In the genomic region with DNA sequence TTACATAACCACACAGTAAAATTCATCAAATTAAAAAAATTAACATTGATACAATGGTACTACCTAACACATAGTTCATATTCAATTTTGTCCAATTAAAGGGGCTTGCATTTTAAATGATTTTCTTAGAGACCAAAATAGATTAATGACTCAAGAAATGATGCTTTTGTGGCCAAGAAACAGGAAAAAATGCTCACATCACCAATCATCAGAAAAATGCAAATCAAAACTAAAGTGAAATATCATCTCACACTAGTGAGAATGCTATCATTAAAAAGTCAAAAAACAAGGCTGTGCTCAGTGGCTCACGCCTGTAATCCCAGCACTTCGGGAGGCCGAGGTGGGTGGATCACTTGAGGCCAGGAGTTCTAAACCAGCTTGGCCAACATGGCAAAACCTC, we compare ENCODE assay signal across 1 cellular context.
A peak's percentile ranks its signal among the peaks of the same experiment; 100 is the strongest.
TF ChIP-seq lines count a peak whose summit lies in the region.

No MANE protein-coding gene starts in this region.

TF ChIP-seq in GM12878, 131 proteins besides CTCF, POLR2A, EP300 and RAD21 (continued from another document):
- TF ChIP-seq, protein P1, sequence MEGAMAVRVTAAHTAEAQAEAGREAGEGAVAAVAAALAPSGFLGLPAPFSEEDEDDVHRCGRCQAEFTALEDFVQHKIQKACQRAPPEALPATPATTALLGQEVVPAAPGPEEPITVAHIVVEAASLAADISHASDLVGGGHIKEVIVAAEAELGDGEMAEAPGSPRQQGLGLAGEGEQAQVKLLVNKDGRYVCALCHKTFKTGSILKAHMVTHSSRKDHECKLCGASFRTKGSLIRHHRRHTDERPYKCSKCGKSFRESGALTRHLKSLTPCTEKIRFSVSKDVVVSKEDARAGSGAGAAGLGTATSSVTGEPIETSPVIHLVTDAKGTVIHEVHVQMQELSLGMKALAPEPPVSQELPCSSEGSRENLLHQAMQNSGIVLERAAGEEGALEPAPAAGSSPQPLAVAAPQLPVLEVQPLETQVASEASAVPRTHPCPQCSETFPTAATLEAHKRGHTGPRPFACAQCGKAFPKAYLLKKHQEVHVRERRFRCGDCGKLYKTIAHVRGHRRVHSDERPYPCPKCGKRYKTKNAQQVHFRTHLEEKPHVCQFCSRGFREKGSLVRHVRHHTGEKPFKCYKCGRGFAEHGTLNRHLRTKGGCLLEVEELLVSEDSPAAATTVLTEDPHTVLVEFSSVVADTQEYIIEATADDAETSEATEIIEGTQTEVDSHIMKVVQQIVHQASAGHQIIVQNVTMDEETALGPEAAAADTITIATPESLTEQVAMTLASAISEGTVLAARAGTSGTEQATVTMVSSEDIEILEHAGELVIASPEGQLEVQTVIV (IDR thresholded peaks at IDR 0.05; ENCODE audit: borderline replicate concordance, partially characterized antibody), result no peak
- TF ChIP-seq, protein P2, sequence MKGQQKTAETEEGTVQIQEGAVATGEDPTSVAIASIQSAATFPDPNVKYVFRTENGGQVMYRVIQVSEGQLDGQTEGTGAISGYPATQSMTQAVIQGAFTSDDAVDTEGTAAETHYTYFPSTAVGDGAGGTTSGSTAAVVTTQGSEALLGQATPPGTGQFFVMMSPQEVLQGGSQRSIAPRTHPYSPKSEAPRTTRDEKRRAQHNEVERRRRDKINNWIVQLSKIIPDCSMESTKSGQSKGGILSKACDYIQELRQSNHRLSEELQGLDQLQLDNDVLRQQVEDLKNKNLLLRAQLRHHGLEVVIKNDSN (IDR thresholded peaks at IDR 0.05; ENCODE audit: borderline replicate concordance, extremely low read length, insufficient read depth, low read depth, low read length), result no peak
- TF ChIP-seq CBX3 (IDR thresholded peaks at IDR 0.05; ENCODE audit: borderline replicate concordance, low read depth) (no peak), PAX5 (IDR thresholded peaks at IDR 0.05; ENCODE audit: borderline replicate concordance, low read depth, low read length) (no peak), ZNF384 (IDR thresholded peaks at IDR 0.05; ENCODE audit: borderline replicate concordance, low read depth, low read length) (no peak), TARDBP (IDR thresholded peaks at IDR 0.05; ENCODE audit: borderline replicate concordance) (no peak), MEF2B (IDR thresholded peaks at IDR 0.05; ENCODE audit: partially characterized antibody, poor library complexity, severe bottlenecking) (peak; percentile 46), ZNF24 (IDR thresholded peaks at IDR 0.05) (peak; percentile 31; the same call in 1 of the 2 replicates), KLF5 (IDR thresholded peaks at IDR 0.05; ENCODE audit: partially characterized antibody) (no peak), NBN (IDR thresholded peaks at IDR 0.05) (no peak), TCF12 (IDR thresholded peaks at IDR 0.05; ENCODE audit: low read depth, low read length) (no peak), SMARCA5 (IDR thresholded peaks at IDR 0.05) (no peak), KAT2A (conservative IDR thresholded peaks at IDR 0.05; ENCODE audit: control insufficient read depth, low read depth, low read length) (no peak), STAT1 (conservative IDR thresholded peaks at IDR 0.05) (no peak), BHLHE40 (IDR thresholded peaks at IDR 0.05; ENCODE audit: borderline replicate concordance in 1 of 2, low read depth in 2 of 2, low read length in 1 of 2) (peak in 1 of 2 experiments; percentile 4; a peak in 1 of 4 replicates), CHD1 (IDR thresholded peaks at IDR 0.05; ENCODE audit: low read depth, low read length) (no peak), SREBF2 (IDR thresholded peaks at IDR 0.05; ENCODE audit: low read length) (no peak), GABPA (IDR thresholded peaks at IDR 0.05; ENCODE audit: low read depth) (no peak), SIX5 (IDR thresholded peaks at IDR 0.05; ENCODE audit: low read depth, low read length, severe bottlenecking) (no peak), TCF3 (IDR thresholded peaks at IDR 0.05; ENCODE audit: borderline replicate concordance, insufficient read depth, low read depth, low read length) (no peak), YY1 (IDR thresholded peaks at IDR 0.05; ENCODE audit: low read depth, low read length) (no peak), BCL11A (IDR thresholded peaks at IDR 0.05; ENCODE audit: low read depth, low read length) (0 out of 2 replicates have a peak, but pooled peaks have one; percentile 7), ATF7 (IDR thresholded peaks at IDR 0.05; ENCODE audit: low read depth) (peak; percentile 53), MYC (IDR thresholded peaks at IDR 0.05; ENCODE audit: insufficient read depth, insufficient read length, insufficient replicate concordance, low read length, severe bottlenecking) (no peak), JUNB (IDR thresholded peaks at IDR 0.05) (no peak), RCOR1 (conservative IDR thresholded peaks at IDR 0.05; ENCODE audit: low read depth, low read length) (no peak), MTA2 (IDR thresholded peaks at IDR 0.05; ENCODE audit: low read depth) (peak; percentile 89), MXI1 (IDR thresholded peaks at IDR 0.05; ENCODE audit: low read depth, low read length) (no peak), ZNF274 (IDR thresholded peaks at IDR 0.05; ENCODE audit: insufficient read depth, insufficient read length) (no peak), NFYA (IDR thresholded peaks at IDR 0.05; ENCODE audit: borderline replicate concordance, low read depth, low read length) (no peak), ZZZ3 (IDR thresholded peaks at IDR 0.05; ENCODE audit: control insufficient read depth, insufficient read length, low read depth) (no peak)
- TF ChIP-seq, protein P3, sequence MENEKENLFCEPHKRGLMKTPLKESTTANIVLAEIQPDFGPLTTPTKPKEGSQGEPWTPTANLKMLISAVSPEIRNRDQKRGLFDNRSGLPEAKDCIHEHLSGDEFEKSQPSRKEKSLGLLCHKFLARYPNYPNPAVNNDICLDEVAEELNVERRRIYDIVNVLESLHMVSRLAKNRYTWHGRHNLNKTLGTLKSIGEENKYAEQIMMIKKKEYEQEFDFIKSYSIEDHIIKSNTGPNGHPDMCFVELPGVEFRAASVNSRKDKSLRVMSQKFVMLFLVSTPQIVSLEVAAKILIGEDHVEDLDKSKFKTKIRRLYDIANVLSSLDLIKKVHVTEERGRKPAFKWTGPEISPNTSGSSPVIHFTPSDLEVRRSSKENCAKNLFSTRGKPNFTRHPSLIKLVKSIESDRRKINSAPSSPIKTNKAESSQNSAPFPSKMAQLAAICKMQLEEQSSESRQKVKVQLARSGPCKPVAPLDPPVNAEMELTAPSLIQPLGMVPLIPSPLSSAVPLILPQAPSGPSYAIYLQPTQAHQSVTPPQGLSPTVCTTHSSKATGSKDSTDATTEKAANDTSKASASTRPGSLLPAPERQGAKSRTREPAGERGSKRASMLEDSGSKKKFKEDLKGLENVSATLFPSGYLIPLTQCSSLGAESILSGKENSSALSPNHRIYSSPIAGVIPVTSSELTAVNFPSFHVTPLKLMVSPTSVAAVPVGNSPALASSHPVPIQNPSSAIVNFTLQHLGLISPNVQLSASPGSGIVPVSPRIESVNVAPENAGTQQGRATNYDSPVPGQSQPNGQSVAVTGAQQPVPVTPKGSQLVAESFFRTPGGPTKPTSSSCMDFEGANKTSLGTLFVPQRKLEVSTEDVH (IDR thresholded peaks at IDR 0.05; ENCODE audit: low read depth, partially characterized antibody), result no peak
- TF ChIP-seq, protein P4, sequence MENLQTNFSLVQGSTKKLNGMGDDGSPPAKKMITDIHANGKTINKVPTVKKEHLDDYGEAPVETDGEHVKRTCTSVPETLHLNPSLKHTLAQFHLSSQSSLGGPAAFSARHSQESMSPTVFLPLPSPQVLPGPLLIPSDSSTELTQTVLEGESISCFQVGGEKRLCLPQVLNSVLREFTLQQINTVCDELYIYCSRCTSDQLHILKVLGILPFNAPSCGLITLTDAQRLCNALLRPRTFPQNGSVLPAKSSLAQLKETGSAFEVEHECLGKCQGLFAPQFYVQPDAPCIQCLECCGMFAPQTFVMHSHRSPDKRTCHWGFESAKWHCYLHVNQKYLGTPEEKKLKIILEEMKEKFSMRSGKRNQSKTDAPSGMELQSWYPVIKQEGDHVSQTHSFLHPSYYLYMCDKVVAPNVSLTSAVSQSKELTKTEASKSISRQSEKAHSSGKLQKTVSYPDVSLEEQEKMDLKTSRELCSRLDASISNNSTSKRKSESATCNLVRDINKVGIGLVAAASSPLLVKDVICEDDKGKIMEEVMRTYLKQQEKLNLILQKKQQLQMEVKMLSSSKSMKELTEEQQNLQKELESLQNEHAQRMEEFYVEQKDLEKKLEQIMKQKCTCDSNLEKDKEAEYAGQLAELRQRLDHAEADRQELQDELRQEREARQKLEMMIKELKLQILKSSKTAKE (IDR thresholded peaks at IDR 0.05; ENCODE audit: low read depth, poor library complexity, severe bottlenecking), result no peak
- TF ChIP-seq, protein P5, sequence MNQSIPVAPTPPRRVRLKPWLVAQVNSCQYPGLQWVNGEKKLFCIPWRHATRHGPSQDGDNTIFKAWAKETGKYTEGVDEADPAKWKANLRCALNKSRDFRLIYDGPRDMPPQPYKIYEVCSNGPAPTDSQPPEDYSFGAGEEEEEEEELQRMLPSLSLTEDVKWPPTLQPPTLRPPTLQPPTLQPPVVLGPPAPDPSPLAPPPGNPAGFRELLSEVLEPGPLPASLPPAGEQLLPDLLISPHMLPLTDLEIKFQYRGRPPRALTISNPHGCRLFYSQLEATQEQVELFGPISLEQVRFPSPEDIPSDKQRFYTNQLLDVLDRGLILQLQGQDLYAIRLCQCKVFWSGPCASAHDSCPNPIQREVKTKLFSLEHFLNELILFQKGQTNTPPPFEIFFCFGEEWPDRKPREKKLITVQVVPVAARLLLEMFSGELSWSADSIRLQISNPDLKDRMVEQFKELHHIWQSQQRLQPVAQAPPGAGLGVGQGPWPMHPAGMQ (IDR thresholded peaks at IDR 0.05; ENCODE audit: borderline replicate concordance), result no peak
- TF ChIP-seq, protein P6, sequence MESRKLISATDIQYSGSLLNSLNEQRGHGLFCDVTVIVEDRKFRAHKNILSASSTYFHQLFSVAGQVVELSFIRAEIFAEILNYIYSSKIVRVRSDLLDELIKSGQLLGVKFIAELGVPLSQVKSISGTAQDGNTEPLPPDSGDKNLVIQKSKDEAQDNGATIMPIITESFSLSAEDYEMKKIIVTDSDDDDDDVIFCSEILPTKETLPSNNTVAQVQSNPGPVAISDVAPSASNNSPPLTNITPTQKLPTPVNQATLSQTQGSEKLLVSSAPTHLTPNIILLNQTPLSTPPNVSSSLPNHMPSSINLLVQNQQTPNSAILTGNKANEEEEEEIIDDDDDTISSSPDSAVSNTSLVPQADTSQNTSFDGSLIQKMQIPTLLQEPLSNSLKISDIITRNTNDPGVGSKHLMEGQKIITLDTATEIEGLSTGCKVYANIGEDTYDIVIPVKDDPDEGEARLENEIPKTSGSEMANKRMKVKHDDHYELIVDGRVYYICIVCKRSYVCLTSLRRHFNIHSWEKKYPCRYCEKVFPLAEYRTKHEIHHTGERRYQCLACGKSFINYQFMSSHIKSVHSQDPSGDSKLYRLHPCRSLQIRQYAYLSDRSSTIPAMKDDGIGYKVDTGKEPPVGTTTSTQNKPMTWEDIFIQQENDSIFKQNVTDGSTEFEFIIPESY (IDR thresholded peaks at IDR 0.05), result no peak
- TF ChIP-seq, protein P7, sequence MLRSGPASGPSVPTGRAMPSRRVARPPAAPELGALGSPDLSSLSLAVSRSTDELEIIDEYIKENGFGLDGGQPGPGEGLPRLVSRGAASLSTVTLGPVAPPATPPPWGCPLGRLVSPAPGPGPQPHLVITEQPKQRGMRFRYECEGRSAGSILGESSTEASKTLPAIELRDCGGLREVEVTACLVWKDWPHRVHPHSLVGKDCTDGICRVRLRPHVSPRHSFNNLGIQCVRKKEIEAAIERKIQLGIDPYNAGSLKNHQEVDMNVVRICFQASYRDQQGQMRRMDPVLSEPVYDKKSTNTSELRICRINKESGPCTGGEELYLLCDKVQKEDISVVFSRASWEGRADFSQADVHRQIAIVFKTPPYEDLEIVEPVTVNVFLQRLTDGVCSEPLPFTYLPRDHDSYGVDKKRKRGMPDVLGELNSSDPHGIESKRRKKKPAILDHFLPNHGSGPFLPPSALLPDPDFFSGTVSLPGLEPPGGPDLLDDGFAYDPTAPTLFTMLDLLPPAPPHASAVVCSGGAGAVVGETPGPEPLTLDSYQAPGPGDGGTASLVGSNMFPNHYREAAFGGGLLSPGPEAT (IDR thresholded peaks at IDR 0.05; ENCODE audit: low read depth), result 0 out of 2 replicates have a peak, but pooled peaks have one; percentile 17
- TF ChIP-seq, protein P8, sequence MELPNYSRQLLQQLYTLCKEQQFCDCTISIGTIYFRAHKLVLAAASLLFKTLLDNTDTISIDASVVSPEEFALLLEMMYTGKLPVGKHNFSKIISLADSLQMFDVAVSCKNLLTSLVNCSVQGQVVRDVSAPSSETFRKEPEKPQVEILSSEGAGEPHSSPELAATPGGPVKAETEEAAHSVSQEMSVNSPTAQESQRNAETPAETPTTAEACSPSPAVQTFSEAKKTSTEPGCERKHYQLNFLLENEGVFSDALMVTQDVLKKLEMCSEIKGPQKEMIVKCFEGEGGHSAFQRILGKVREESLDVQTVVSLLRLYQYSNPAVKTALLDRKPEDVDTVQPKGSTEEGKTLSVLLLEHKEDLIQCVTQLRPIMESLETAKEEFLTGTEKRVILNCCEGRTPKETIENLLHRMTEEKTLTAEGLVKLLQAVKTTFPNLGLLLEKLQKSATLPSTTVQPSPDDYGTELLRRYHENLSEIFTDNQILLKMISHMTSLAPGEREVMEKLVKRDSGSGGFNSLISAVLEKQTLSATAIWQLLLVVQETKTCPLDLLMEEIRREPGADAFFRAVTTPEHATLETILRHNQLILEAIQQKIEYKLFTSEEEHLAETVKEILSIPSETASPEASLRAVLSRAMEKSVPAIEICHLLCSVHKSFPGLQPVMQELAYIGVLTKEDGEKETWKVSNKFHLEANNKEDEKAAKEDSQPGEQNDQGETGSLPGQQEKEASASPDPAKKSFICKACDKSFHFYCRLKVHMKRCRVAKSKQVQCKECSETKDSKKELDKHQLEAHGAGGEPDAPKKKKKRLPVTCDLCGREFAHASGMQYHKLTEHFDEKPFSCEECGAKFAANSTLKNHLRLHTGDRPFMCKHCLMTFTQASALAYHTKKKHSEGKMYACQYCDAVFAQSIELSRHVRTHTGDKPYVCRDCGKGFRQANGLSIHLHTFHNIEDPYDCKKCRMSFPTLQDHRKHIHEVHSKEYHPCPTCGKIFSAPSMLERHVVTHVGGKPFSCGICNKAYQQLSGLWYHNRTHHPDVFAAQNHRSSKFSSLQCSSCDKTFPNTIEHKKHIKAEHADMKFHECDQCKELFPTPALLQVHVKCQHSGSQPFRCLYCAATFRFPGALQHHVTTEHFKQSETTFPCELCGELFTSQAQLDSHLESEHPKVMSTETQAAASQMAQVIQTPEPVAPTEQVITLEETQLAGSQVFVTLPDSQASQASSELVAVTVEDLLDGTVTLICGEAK (IDR thresholded peaks at IDR 0.05; ENCODE audit: borderline replicate concordance), result no peak
TF ChIP-seq in GM12878: peak in this region for 7.
